In the genomic region with DNA sequence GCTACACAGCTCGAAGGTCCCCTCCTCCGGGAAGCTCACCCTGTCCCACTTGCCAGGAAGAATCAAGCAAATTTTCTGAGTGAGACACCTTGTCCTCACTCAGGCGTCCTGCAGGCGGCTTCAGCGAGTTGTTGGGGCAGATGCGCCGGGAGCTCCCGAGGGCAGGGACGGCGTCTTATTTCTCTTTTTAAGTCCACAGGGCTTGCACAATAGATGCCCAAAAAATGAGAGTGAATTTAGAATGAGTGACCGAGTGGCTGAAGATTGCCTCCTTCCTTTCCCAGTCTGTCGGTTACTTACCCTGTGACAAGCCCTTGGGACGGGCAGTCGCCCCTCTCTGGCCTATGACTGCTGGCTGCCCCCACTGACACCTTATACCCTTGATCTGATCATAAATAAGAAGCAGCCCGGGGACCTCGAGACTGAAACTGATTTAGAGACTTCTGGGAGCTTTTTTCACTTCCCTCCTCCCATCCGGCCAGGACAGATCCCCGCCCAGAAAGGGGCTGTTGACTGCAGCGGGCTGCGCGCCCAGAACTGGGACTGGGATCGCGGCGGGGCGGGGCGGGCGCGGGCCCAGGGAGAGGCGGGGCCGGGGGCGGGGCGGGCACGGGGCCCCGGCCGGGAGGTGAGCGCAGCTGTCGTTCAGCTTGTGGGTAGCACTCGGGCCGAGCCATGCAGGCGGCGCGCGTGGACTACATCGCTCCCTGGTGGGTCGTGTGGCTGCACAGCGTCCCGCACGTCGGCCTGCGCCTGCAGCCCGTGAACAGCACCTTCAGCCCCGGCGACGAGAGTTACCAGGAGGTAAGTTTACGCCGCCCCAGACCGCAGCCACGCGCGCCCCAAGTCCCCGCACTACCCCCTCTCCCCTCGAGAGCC, we compare ENCODE assay signal across 1 cellular context.
TF ChIP-seq lines count a peak whose summit lies in the region.

Gene TTYH2 (plus strand): TSS at position 659 of the 879 bp plus-strand sequence. CDS start 17 bp downstream, at position 676.

TF ChIP-seq in HepG2, 621 proteins besides CTCF, POLR2A, EP300 and RAD21 (continues in another document):
- TF ChIP-seq SPEN (CRISPR knock-in tag; IDR thresholded peaks at IDR 0.05; ENCODE audit: low read depth) (peak; percentile 32; the same call in 1 of the 2 replicates), NFKB2 (CRISPR knock-in tag; IDR thresholded peaks at IDR 0.05; ENCODE audit: borderline replicate concordance) (peak; percentile 43; the same call in 1 of the 2 replicates), ZNF788 (CRISPR knock-in tag; IDR thresholded peaks at IDR 0.05; ENCODE audit: borderline replicate concordance) (peak; percentile 16; the same call in 1 of the 2 replicates), SNAI1 (CRISPR knock-in tag; IDR thresholded peaks at IDR 0.05; ENCODE audit: borderline replicate concordance) (no peak), SP1 (IDR thresholded peaks at IDR 0.05) (no peak), SP1 (CRISPR knock-in tag; IDR thresholded peaks at IDR 0.05) (peak; percentile 98), ZNF790 (CRISPR knock-in tag; IDR thresholded peaks at IDR 0.05; ENCODE audit: borderline replicate concordance) (0 out of 2 replicates have a peak, but pooled peaks have one; percentile 30), PAF1 (CRISPR knock-in tag; IDR thresholded peaks at IDR 0.05) (no peak), ARNT2 (CRISPR knock-in tag; IDR thresholded peaks at IDR 0.05; ENCODE audit: low read depth) (0 out of 2 replicates have a peak, but pooled peaks have one; percentile 36), PHB2 (IDR thresholded peaks at IDR 0.05; ENCODE audit: partially characterized antibody) (no peak), LCORL (IDR thresholded peaks at IDR 0.05) (no peak), LCORL (CRISPR knock-in tag; IDR thresholded peaks at IDR 0.05) (peak; percentile 7; the same call in 1 of the 2 replicates), XRCC5 (optimal IDR thresholded peaks at IDR 0.05; ENCODE audit: low read length) (peak; percentile 8), SP5 (CRISPR knock-in tag; IDR thresholded peaks at IDR 0.05; ENCODE audit: borderline replicate concordance, low read depth) (peak; percentile 94), FOXA3 (CRISPR knock-in tag; IDR thresholded peaks at IDR 0.05) (0 out of 2 replicates have a peak, but pooled peaks have one; percentile 28), ZNF263 (CRISPR knock-in tag; IDR thresholded peaks at IDR 0.05) (peak; percentile 29; the same call in 1 of the 2 replicates), ZFY (CRISPR knock-in tag; IDR thresholded peaks at IDR 0.05) (peak; percentile 45; the same call in 1 of the 2 replicates), ARNTL (CRISPR knock-in tag; IDR thresholded peaks at IDR 0.05) (no peak), CEBPB (IDR thresholded peaks at IDR 0.05; ENCODE audit: borderline replicate concordance, low read depth, low read length) (0 out of 2 replicates have a peak, but pooled peaks have one; percentile 26), ZNF629 (CRISPR knock-in tag; conservative IDR thresholded peaks at IDR 0.05) (no peak), ZNF772 (CRISPR knock-in tag; IDR thresholded peaks at IDR 0.05) (0 out of 2 replicates have a peak, but pooled peaks have one; percentile 39), ZNF768 (CRISPR knock-in tag; IDR thresholded peaks at IDR 0.05) (peak; percentile 29; the same call in 1 of the 2 replicates), ZBTB8A (CRISPR knock-in tag; IDR thresholded peaks at IDR 0.05; ENCODE audit: borderline replicate concordance, low read depth) (peak; percentile 100), ASH2L (IDR thresholded peaks at IDR 0.05; ENCODE audit: insufficient read length, low read depth, low read length) (peak; percentile 26), ZNF614 (CRISPR knock-in tag; IDR thresholded peaks at IDR 0.05; ENCODE audit: borderline replicate concordance) (0 out of 2 replicates have a peak, but pooled peaks have one; percentile 38), ATF7-NPFF (CRISPR knock-in tag; IDR thresholded peaks at IDR 0.05; ENCODE audit: low read depth) (0 out of 2 replicates have a peak, but pooled peaks have one; percentile 11), NONO (IDR thresholded peaks at IDR 0.05) (peak; percentile 100; the same call in 1 of the 2 replicates), NONO (CRISPR knock-in tag; conservative IDR thresholded peaks at IDR 0.05) (no peak), ZNF891 (CRISPR knock-in tag; IDR thresholded peaks at IDR 0.05) (0 out of 2 replicates have a peak, but pooled peaks have one; percentile 23), ZNF446 (CRISPR knock-in tag; IDR thresholded peaks at IDR 0.05) (0 out of 2 replicates have a peak, but pooled peaks have one; percentile 40), MAZ (IDR thresholded peaks at IDR 0.05; ENCODE audit: borderline replicate concordance, low read depth, low read length) (peak; percentile 13; the same call in 1 of the 2 replicates), MAZ (CRISPR knock-in tag; IDR thresholded peaks at IDR 0.05; ENCODE audit: low read depth) (peak; percentile 46; the same call in 1 of the 2 replicates), ZHX2 (IDR thresholded peaks at IDR 0.05; ENCODE audit: low read depth) (no peak), ZHX2 (CRISPR knock-in tag; IDR thresholded peaks at IDR 0.05; ENCODE audit: borderline replicate concordance) (0 out of 2 replicates have a peak, but pooled peaks have one; percentile 31), MTF2 (CRISPR knock-in tag; IDR thresholded peaks at IDR 0.05; ENCODE audit: borderline replicate concordance) (peak; percentile 78; the same call in 1 of the 2 replicates)
- TF ChIP-seq, protein P1, sequence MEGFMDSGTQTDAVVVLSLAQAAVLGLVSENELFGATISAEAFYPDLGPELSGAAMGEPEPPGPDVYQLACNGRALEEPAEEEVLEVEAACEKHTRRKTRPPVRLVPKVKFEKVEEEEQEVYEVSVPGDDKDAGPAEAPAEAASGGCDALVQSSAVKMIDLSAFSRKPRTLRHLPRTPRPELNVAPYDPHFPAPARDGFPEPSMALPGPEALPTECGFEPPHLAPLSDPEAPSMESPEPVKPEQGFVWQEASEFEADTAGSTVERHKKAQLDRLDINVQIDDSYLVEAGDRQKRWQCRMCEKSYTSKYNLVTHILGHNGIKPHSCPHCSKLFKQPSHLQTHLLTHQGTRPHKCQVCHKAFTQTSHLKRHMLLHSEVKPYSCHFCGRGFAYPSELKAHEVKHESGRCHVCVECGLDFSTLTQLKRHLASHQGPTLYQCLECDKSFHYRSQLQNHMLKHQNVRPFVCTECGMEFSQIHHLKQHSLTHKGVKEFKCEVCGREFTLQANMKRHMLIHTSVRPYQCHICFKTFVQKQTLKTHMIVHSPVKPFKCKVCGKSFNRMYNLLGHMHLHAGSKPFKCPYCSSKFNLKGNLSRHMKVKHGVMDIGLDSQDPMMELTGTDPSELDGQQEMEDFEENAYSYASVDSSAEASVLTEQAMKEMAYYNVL (CRISPR knock-in tag; IDR thresholded peaks at IDR 0.05; ENCODE audit: borderline replicate concordance) = no peak
- TF ChIP-seq, protein P2, sequence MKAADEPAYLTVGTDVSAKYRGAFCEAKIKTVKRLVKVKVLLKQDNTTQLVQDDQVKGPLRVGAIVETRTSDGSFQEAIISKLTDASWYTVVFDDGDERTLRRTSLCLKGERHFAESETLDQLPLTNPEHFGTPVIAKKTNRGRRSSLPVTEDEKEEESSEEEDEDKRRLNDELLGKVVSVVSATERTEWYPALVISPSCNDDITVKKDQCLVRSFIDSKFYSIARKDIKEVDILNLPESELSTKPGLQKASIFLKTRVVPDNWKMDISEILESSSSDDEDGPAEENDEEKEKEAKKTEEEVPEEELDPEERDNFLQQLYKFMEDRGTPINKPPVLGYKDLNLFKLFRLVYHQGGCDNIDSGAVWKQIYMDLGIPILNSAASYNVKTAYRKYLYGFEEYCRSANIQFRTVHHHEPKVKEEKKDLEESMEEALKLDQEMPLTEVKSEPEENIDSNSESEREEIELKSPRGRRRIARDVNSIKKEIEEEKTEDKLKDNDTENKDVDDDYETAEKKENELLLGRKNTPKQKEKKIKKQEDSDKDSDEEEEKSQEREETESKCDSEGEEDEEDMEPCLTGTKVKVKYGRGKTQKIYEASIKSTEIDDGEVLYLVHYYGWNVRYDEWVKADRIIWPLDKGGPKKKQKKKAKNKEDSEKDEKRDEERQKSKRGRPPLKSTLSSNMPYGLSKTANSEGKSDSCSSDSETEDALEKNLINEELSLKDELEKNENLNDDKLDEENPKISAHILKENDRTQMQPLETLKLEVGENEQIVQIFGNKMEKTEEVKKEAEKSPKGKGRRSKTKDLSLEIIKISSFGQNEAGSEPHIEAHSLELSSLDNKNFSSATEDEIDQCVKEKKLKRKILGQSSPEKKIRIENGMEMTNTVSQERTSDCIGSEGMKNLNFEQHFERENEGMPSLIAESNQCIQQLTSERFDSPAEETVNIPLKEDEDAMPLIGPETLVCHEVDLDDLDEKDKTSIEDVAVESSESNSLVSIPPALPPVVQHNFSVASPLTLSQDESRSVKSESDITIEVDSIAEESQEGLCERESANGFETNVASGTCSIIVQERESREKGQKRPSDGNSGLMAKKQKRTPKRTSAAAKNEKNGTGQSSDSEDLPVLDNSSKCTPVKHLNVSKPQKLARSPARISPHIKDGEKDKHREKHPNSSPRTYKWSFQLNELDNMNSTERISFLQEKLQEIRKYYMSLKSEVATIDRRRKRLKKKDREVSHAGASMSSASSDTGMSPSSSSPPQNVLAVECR (CRISPR knock-in tag; IDR thresholded peaks at IDR 0.05; ENCODE audit: borderline replicate concordance) = peak; percentile 53; the same call in 1 of the 2 replicates
- TF ChIP-seq, protein P3, sequence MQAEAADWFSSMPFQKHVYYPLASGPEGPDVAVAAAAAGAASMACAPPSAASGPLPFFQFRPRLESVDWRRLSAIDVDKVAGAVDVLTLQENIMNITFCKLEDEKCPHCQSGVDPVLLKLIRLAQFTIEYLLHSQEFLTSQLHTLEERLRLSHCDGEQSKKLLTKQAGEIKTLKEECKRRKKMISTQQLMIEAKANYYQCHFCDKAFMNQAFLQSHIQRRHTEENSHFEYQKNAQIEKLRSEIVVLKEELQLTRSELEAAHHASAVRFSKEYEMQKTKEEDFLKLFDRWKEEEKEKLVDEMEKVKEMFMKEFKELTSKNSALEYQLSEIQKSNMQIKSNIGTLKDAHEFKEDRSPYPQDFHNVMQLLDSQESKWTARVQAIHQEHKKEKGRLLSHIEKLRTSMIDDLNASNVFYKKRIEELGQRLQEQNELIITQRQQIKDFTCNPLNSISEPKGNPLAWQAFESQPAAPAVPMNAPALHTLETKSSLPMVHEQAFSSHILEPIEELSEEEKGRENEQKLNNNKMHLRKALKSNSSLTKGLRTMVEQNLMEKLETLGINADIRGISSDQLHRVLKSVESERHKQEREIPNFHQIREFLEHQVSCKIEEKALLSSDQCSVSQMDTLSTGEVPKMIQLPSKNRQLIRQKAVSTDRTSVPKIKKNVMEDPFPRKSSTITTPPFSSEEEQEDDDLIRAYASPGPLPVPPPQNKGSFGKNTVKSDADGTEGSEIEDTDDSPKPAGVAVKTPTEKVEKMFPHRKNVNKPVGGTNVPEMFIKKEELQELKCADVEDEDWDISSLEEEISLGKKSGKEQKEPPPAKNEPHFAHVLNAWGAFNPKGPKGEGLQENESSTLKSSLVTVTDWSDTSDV (CRISPR knock-in tag; IDR thresholded peaks at IDR 0.05) = 0 out of 2 replicates have a peak, but pooled peaks have one; percentile 52
